In genomic region chr20:35277531-35278395, GRCh38 we compare ENCODE assay signal across 1 cellular context.
A peak's percentile ranks its signal among the peaks of the same experiment; 100 is the strongest.
TF ChIP-seq lines count a peak whose summit lies in the region.

TSS of gene MMP24OS (minus strand) at chr20:35278122. CDS start at chr20:35277929, 193 bp downstream.

TF ChIP-seq in HCT116, 20 proteins besides CTCF, POLR2A, EP300 and RAD21 (continued from another document):
- TF ChIP-seq CBX3 (IDR thresholded peaks at IDR 0.05; ENCODE audit: low read depth) (no peak), ZFX (IDR thresholded peaks at IDR 0.05) (peak; percentile 33; the same call in 1 of the 2 replicates), EZH2 (IDR thresholded peaks at IDR 0.05) (no peak), TCF7L2 (IDR thresholded peaks at IDR 0.05; ENCODE audit: borderline replicate concordance, extremely low read depth, insufficient read depth, insufficient read length) (no peak), ZNF274 (IDR thresholded peaks at IDR 0.05; ENCODE audit: low read depth, low read length) (no peak), JUND (IDR thresholded peaks at IDR 0.05) (no peak), ATF3 (IDR thresholded peaks at IDR 0.05) (no peak), CEBPB (IDR thresholded peaks at IDR 0.05; ENCODE audit: low read depth) (no peak), SRF (IDR thresholded peaks at IDR 0.05; ENCODE audit: low read depth) (no peak), ELF1 (IDR thresholded peaks at IDR 0.05; ENCODE audit: borderline replicate concordance, low read depth) (no peak; the same call in 1 of the 2 replicates), SP1 (IDR thresholded peaks at IDR 0.05; ENCODE audit: low read depth) (peak; percentile 30; the same call in 1 of the 2 replicates), POLR2AphosphoS5 (IDR thresholded peaks at IDR 0.05; ENCODE audit: low read depth, low read length) (peak; percentile 98)
